Comparison of ENCODE assay signal across 24 cellular contexts in genomic region chr1:230842801-230843200, GRCh38. TPM values are rescaled to one million over a fixed set of nuclear protein-coding genes. Genes with fewer than 3 reads are reported as not detected.
DNase-seq lines count a peak whose midpoint lies in the region; ATAC-seq and TF ChIP-seq lines count a peak whose summit lies in the region.
"Had no signal": no experiment of that assay in that cellular context is flagged by ENCODE, and none has a peak within 500 bp of the region (broad histone marks: within the 10 kb centered on the region; RNA-seq: fewer than 3 reads in every experiment).

No MANE protein-coding gene starts in this region.

- peaks cover 43% of the 10 kb centered on the region for H3K4me1 ChIP-seq in left ventricle myocardium inferior
- H3K4me1 ChIP-seq: A549 had no signal

- H3K27ac Mint-ChIP-seq in activated T-helper 2 cell treated with anti-CD3 and anti-CD28 coated beads, Interferon-gamma antibody, Interleukin-2, Interleukin-4, amounts not matched to agents 10 μg/mL and 5 μg/mL and 100 μg/mL, durations not matched to agents 14 hours and 24 hours and 36 hours = no peak overlapping the region
- H3K27ac Mint-ChIP-seq: CD4-positive, alpha-beta T cell had no signal

- no peaks in the 10 kb centered on the region for H3K9me3 Mint-ChIP-seq in activated T-helper 2 cell treated with anti-CD3 and anti-CD28 coated beads, Interferon-gamma antibody, Interleukin-2, Interleukin-4, amounts not matched to agents 10 μg/mL and 5 μg/mL and 100 μg/mL, durations not matched to agents 14 hours and 24 hours and 36 hours
- H3K9me3 Mint-ChIP-seq: CD4-positive, alpha-beta T cell had no signal

- intact Hi-C loops in Right ventricle myocardium inferior (cut with DNase I) = loop anchor here (5.0 kb wide), 1 partner anchor 34 kb away; no protein-coding TSS in a partner anchor
- intact Hi-C loops in left ventricle myocardium inferior (cut with micrococcal nuclease) = no loop called here
- intact Hi-C loops in activated T-helper 2 cell treated with anti-CD3 and anti-CD28 coated beads, Interferon-gamma antibody, Interleukin-2, Interleukin-4, amounts not matched to agents 10 μg/mL and 5 μg/mL and 100 μg/mL, durations not matched to agents 14 hours and 24 hours and 36 hours (cut with micrococcal nuclease) = no loop called here

- peaks cover 58% of the 10 kb centered on the region for H3K36me3 ChIP-seq in left ventricle myocardium inferior

- H3K4me3 ChIP-seq in left ventricle myocardium inferior = no peak overlapping the region
- H3K4me3 ChIP-seq: A549; BLaER1 treated with 17β-estradiol and CSF1 and Interleukin-3, amounts not matched to agents 10 nM and 100 nM had no signal

- H3K27ac ChIP-seq in left ventricle myocardium inferior (replicated peaks) (peak overlapping the region; percentile 77), substantia nigra (ENCODE audit: low read depth, low read length, poor library complexity, severe bottlenecking) (peak overlapping the region; percentile 2)
- H3K27ac ChIP-seq: A549; BLaER1 treated with 17β-estradiol and CSF1 and Interleukin-3, amounts not matched to agents 10 nM and 100 nM had no signal

- TF ChIP-seq CTCF in left ventricle myocardium inferior (IDR thresholded peaks at IDR 0.05; ENCODE audit: borderline replicate concordance) = peak; percentile 7

- no peaks in the 10 kb centered on the region for H3K9me3 ChIP-seq in left ventricle myocardium inferior (replicated peaks)
- H3K9me3 ChIP-seq: A549 had no signal

- no peaks in the 10 kb centered on the region for H3K27me3 ChIP-seq in left ventricle myocardium inferior (ENCODE audit: low read depth)
- H3K27me3 ChIP-seq: BLaER1 treated with 17β-estradiol and CSF1 and Interleukin-3, amounts not matched to agents 10 nM and 100 nM had no signal

- H3K36me3 Mint-ChIP-seq in activated T-helper 2 cell treated with anti-CD3 and anti-CD28 coated beads, Interferon-gamma antibody, Interleukin-2, Interleukin-4, amounts not matched to agents 10 μg/mL and 5 μg/mL and 100 μg/mL, durations not matched to agents 14 hours and 24 hours and 36 hours (ENCODE audit: low read depth) = no peaks in the 10 kb centered on the region

- H3K4me1 Mint-ChIP-seq in activated T-helper 2 cell treated with anti-CD3 and anti-CD28 coated beads, Interferon-gamma antibody, Interleukin-2, Interleukin-4, amounts not matched to agents 10 μg/mL and 5 μg/mL and 100 μg/mL, durations not matched to agents 14 hours and 24 hours and 36 hours (ENCODE audit: low read depth) = no peaks in the 10 kb centered on the region

- ATAC-seq in Right ventricle myocardium inferior (peak; percentile 88), HG03108 (IDR thresholded peaks at IDR 0.05; ENCODE audit: unreplicated experiment) (no peak), GM21360 (IDR thresholded peaks at IDR 0.05; ENCODE audit: unreplicated experiment) (no peak)
- ATAC-seq: A549, HCT116, HepG2 had no signal

- no peak overlapping the region for H3K4me3 Mint-ChIP-seq in activated T-helper 2 cell treated with anti-CD3 and anti-CD28 coated beads, Interferon-gamma antibody, Interleukin-2, Interleukin-4, amounts not matched to agents 10 μg/mL and 5 μg/mL and 100 μg/mL, durations not matched to agents 14 hours and 24 hours and 36 hours (ENCODE audit: low read depth)
- H3K4me3 Mint-ChIP-seq: CD4-positive, alpha-beta T cell had no signal

- DNase-seq in Right ventricle myocardium inferior (ENCODE audit: missing footprints) (peak; percentile 79), left ventricle myocardium inferior (peak; percentile 68), substantia nigra (lab: John Stamatoyannopoulos, UW) (peak in 5 of 49 donors; percentile 21 to 36 (median 27)), ureter (ENCODE audit: low spot score) (no peak)
- no peak for DNase-seq in activated T-helper 2 cell treated with anti-CD3 and anti-CD28 coated beads, Interferon-gamma antibody, Interleukin-2, Interleukin-4, amounts not matched to agents 10 μg/mL and 5 μg/mL and 100 μg/mL, durations not matched to agents 14 hours and 24 hours and 36 hours (ENCODE audit: low spot score)
- DNase-seq: AML-193; CD4-positive, alpha-beta T cell; DMS53; Karpas-422; NCI-H1092; NCI-H1417 treated with DMSO at 0.1 percent for 48 hours; NCI-H1694 treated with DMSO at 0.1 percent for 48 hours; NCI-H2081; NCI-H2227 treated with DMSO at 0.1 percent for 48 hours; NCI-H510A; NCI-H69; RPMI8226; SHP77 treated with DMSO at 0.1 percent for 48 hours had no signal

- no peaks in the 10 kb centered on the region for H3K27me3 Mint-ChIP-seq in activated T-helper 2 cell treated with anti-CD3 and anti-CD28 coated beads, Interferon-gamma antibody, Interleukin-2, Interleukin-4, amounts not matched to agents 10 μg/mL and 5 μg/mL and 100 μg/mL, durations not matched to agents 14 hours and 24 hours and 36 hours (ENCODE audit: low read depth)
- H3K27me3 Mint-ChIP-seq: CD4-positive, alpha-beta T cell had no signal

RNA-seq across cellular contexts. Expression of gene C1orf198, which starts 25.5 kb away (rescaled TPM):
- total RNA-seq in Right ventricle myocardium inferior (46.0 TPM), left ventricle myocardium inferior (32.7 TPM), ureter (42.2 TPM)
- 8.9 and 9.1 TPM in 2 replicates for total RNA-seq in activated T-helper 2 cell treated with anti-CD3 and anti-CD28 coated beads, Interferon-gamma antibody, Interleukin-2, Interleukin-4, amounts not matched to agents 10 μg/mL and 5 μg/mL and 100 μg/mL, durations not matched to agents 14 hours and 24 hours and 36 hours

Comparison
In these comparisons a context has a peak if more than half of its experiments do, and no peak if none do; other contexts are left out.
1. DNase-seq: peak in Right ventricle myocardium inferior (single experiment) and left ventricle myocardium inferior (single experiment); none in activated T-helper 2 cell treated with anti-CD3 and anti-CD28 coated beads, Interferon-gamma antibody, Interleukin-2, Interleukin-4, amounts not matched to agents 10 μg/mL and 5 μg/mL and 100 μg/mL, durations not matched to agents 14 hours and 24 hours and 36 hours (single experiment) and ureter (single experiment).